Comparison of ENCODE assay signal across 18 cellular contexts in the genomic region with DNA sequence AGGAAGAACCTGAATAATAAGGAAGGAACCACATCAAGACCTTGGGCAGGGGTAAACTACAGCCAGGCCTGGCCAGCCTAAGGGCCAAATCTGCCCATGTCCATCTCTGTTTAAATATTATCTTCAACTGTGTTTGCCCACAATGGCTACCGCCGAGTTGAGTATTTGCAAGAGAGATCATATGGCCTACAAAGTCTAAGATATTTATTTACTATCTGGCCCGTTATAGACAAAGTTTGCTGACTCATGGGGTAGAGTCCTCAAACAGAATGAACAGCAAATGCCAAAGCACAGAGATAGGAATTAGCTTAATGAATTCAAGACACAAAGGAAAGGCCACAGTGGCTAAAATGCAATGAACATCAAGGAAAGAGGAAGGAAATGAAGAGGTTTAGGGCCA. TPM values are rescaled to one million over a fixed set of nuclear protein-coding genes. Genes with fewer than 3 reads are reported as not detected.
DNase-seq lines count a peak whose midpoint lies in the region; ATAC-seq, FAIRE-seq and TF ChIP-seq lines count a peak whose summit lies in the region.
"Had no signal": no experiment of that assay in that cellular context is flagged by ENCODE, and none has a peak within 500 bp of the region (broad histone marks: within the 10 kb centered on the region; RNA-seq: fewer than 3 reads in every experiment).

No MANE protein-coding gene starts in this region.

- no peak overlapping the region for H3K9ac ChIP-seq in PC-3 (ENCODE audit: low read length)

- CTCF ChIA-PET in PC-3 (lab: Charles Lee): no interaction called here

- H3K27ac ChIP-seq in PC-3 (ENCODE audit: low read length) (peak overlapping the region; percentile 57), small intestine (ENCODE audit: low read depth in 1 of 2, low read length in 1 of 2) (no peak overlapping the region)
- H3K27ac ChIP-seq: epithelial cell of prostate, ovary had no signal

- H3K4me3 ChIP-seq in PC-3 (ENCODE audit: low read length) (no peak overlapping the region), fibroblast of villous mesenchyme (ENCODE audit: low read depth, low read length) (no peak overlapping the region), small intestine (ENCODE audit: low read depth in 1 of 2, low read length in 2 of 2) (no peak overlapping the region)
- H3K4me3 ChIP-seq: MG63, ovary had no signal

- intact Hi-C loops in PC-3 (cut with micrococcal nuclease): no loop called here

- H3K79me2 ChIP-seq in PC-3 (ENCODE audit: low read length): peaks cover 1% of the 10 kb centered on the region; the same call in 1 of the 2 replicates

- no peaks in the 10 kb centered on the region for H3K36me3 ChIP-seq in PC-3 (ENCODE audit: low read depth, low read length)
- no peaks in the 10 kb centered on the region for H3K36me3 ChIP-seq in small intestine (ENCODE audit: control insufficient read depth in 2 of 2, insufficient read depth in 2 of 2, low read length in 2 of 2)
- H3K36me3 ChIP-seq: MG63, ovary had no signal

- no peaks in the 10 kb centered on the region for H3K27me3 ChIP-seq in PC-3 (ENCODE audit: low read length)
- H3K27me3 ChIP-seq in small intestine (ENCODE audit: control insufficient read depth in 2 of 2, insufficient read depth in 2 of 2, low read length in 2 of 2): no peaks in the 10 kb centered on the region
- H3K27me3 ChIP-seq: MG63, ovary had no signal

- DNase-seq in activated naive CD4-positive, alpha-beta T cell treated with anti-CD3 and anti-CD28 coated beads, Interleukin-2, amount 50 U/mL, for 72 hours (ENCODE audit: low spot score in 2 of 2): no peak
- DNase-seq in PC-3: peak; percentile 47
- DNase-seq in fibroblast of villous mesenchyme (ENCODE audit: low read depth): peak; percentile 23
- peak; percentile 70 for DNase-seq in small intestine
- no peak for DNase-seq in mesenteric fat pad (ENCODE audit: low spot score)
- DNase-seq in medulla oblongata (ENCODE audit: extremely low spot score): no peak
- no peak for DNase-seq in GOT3 (lab: John Stamatoyannopoulos, UW)
- DNase-seq: activated gamma-delta T cell; MG63; NCI-H2081; ovary; stimulated activated naive CD8-positive, alpha-beta T cell treated with anti-CD3 and anti-CD28 coated beads, Interleukin-15, amount 100 ng/mL, for 72 hours had no signal

- H3K4me1 ChIP-seq in PC-3 (ENCODE audit: insufficient read depth, low read length): peaks cover 48% of the 10 kb centered on the region
- no peaks in the 10 kb centered on the region for H3K4me1 ChIP-seq in small intestine (ENCODE audit: control insufficient read depth in 2 of 2, insufficient read depth in 1 of 2, low read depth in 1 of 2, low read length in 1 of 2)

- ATAC-seq in activated naive CD4-positive, alpha-beta T cell treated with anti-CD3 and anti-CD28 coated beads, Interleukin-2, amount 50 U/mL, for 72 hours: no peak
- peak; percentile 79 for ATAC-seq in PC-3
- ATAC-seq: stimulated activated naive CD8-positive, alpha-beta T cell treated with anti-CD3 and anti-CD28 coated beads, Interleukin-15, amount 100 ng/mL, for 72 hours had no signal

- no peaks in the 10 kb centered on the region for H3K9me2 ChIP-seq in PC-3 (replicated peaks; ENCODE audit: low read length)

- no peaks in the 10 kb centered on the region for H3K9me3 Mint-ChIP-seq in activated naive CD4-positive, alpha-beta T cell treated with anti-CD3 and anti-CD28 coated beads, Interleukin-2, amount 50 U/mL, for 24 hours
- H3K9me3 Mint-ChIP-seq in activated naive CD4-positive, alpha-beta T cell treated with anti-CD3 and anti-CD28 coated beads, Interleukin-2, amount 50 U/mL, for 72 hours: no peaks in the 10 kb centered on the region
- H3K9me3 Mint-ChIP-seq: brain; dendritic cell treated with granulocyte-macrophage colony-stimulating factor and Interleukin-4, amounts not matched to agents 40 ng/mL and 50 ng/mL, for 4 days; stimulated activated naive CD8-positive, alpha-beta T cell treated with anti-CD3 and anti-CD28 coated beads, Interleukin-15, amount 100 ng/mL, for 72 hours had no signal

- H3K36me3 Mint-ChIP-seq in activated naive CD4-positive, alpha-beta T cell treated with anti-CD3 and anti-CD28 coated beads, Interleukin-2, amount 50 U/mL, for 24 hours: peaks cover 8% of the 10 kb centered on the region
- H3K36me3 Mint-ChIP-seq in activated naive CD4-positive, alpha-beta T cell treated with anti-CD3 and anti-CD28 coated beads, Interleukin-2, amount 50 U/mL, for 72 hours: no peaks in the 10 kb centered on the region

- H3K4me1 Mint-ChIP-seq in activated naive CD4-positive, alpha-beta T cell treated with anti-CD3 and anti-CD28 coated beads, Interleukin-2, amount 50 U/mL, for 24 hours: peaks cover 64% of the 10 kb centered on the region

- no peak for FAIRE-seq in small intestine (lab: Jason Lieb, UNC)
- FAIRE-seq: RCC 7860, urothelium cell line had no signal

- peak overlapping the region; percentile 39 for H3K4me2 ChIP-seq in PC-3 (ENCODE audit: low read length)

- H2AFZ ChIP-seq in PC-3 (ENCODE audit: low read length): peak overlapping the region; percentile 19; the same call in 1 of the 2 replicates

- peak overlapping the region; percentile 27 for H3K27ac Mint-ChIP-seq in activated naive CD4-positive, alpha-beta T cell treated with anti-CD3 and anti-CD28 coated beads, Interleukin-2, amount 50 U/mL, for 24 hours
- H3K27ac Mint-ChIP-seq in activated naive CD4-positive, alpha-beta T cell treated with anti-CD3 and anti-CD28 coated beads, Interleukin-2, amount 50 U/mL, for 72 hours: no peak overlapping the region
- H3K27ac Mint-ChIP-seq: brain; dendritic cell treated with granulocyte-macrophage colony-stimulating factor and Interleukin-4, amounts not matched to agents 40 ng/mL and 50 ng/mL, for 4 days; stimulated activated naive CD8-positive, alpha-beta T cell treated with anti-CD3 and anti-CD28 coated beads, Interleukin-15, amount 100 ng/mL, for 72 hours had no signal

- 12 to 53% (median 31%) methylated on average over 3 of the region's 3 CpGs for WGBS in small intestine, 3 donors

- no TSS peak for BruUV-seq in PC-3 (replicated peaks; lab: Mats Ljungman, UMichigan)

- H3K27me3 Mint-ChIP-seq in activated naive CD4-positive, alpha-beta T cell treated with anti-CD3 and anti-CD28 coated beads, Interleukin-2, amount 50 U/mL, for 24 hours: no peaks in the 10 kb centered on the region
- H3K27me3 Mint-ChIP-seq: brain; dendritic cell treated with granulocyte-macrophage colony-stimulating factor and Interleukin-4, amounts not matched to agents 40 ng/mL and 50 ng/mL, for 4 days; stimulated activated naive CD8-positive, alpha-beta T cell treated with anti-CD3 and anti-CD28 coated beads, Interleukin-15, amount 100 ng/mL, for 72 hours had no signal

- no peak overlapping the region for H3K4me3 Mint-ChIP-seq in activated naive CD4-positive, alpha-beta T cell treated with anti-CD3 and anti-CD28 coated beads, Interleukin-2, amount 50 U/mL, for 24 hours
- H3K4me3 Mint-ChIP-seq: brain; dendritic cell treated with granulocyte-macrophage colony-stimulating factor and Interleukin-4, amounts not matched to agents 40 ng/mL and 50 ng/mL, for 4 days; stimulated activated naive CD8-positive, alpha-beta T cell treated with anti-CD3 and anti-CD28 coated beads, Interleukin-15, amount 100 ng/mL, for 72 hours had no signal

- H4K20me1 ChIP-seq in PC-3 (ENCODE audit: low read length): no peaks in the 10 kb centered on the region

- TF ChIP-seq CTCF in PC-3 (conservative IDR thresholded peaks at IDR 0.05; ENCODE audit: low read depth, low read length) (no peak), fibroblast of villous mesenchyme (IDR thresholded peaks at IDR 0.05; ENCODE audit: insufficient read depth, low read depth, low read length) (no peak)

- no peaks in the 10 kb centered on the region for H3K9me3 ChIP-seq in PC-3 (ENCODE audit: low read length)
- H3K9me3 ChIP-seq in small intestine (ENCODE audit: control insufficient read depth, low read depth): no peaks in the 10 kb centered on the region
- H3K9me3 ChIP-seq: MG63, ovary had no signal

- no peaks in the 10 kb centered on the region for H3F3A ChIP-seq in PC-3 (ENCODE audit: low read length, unreplicated experiment)

- POLR2A ChIA-PET in PC-3 (lab: Charles Lee; ENCODE audit: unreplicated experiment): no interaction called here

RNA-seq across cellular contexts. Expression of a gene that starts 44.8 kb away (rescaled TPM):
- total RNA-seq in activated naive CD4-positive, alpha-beta T cell treated with anti-CD3 and anti-CD28 coated beads, Interleukin-2, amount 50 U/mL, for 72 hours: 10 to 100 TPM; 41.5 to 54.3 TPM
- total RNA-seq in PC-3 (2014; rRNA removed): 22.8 and 24.6 TPM in 2 replicates
- total RNA-seq in fibroblast of villous mesenchyme: 43.2 and 53.5 TPM in 2 replicates
- polyA plus RNA-seq in small intestine: 10 to 100 TPM; 11.1 to 18.0 (median 15.2) TPM
- 38.3 TPM for total RNA-seq in mesenteric fat pad

Comparison
In these comparisons a context has a peak if more than half of its experiments do, and no peak if none do; other contexts are left out.
1. DNase-seq: peak in PC-3 (single experiment), fibroblast of villous mesenchyme (single experiment) and small intestine (single experiment); none in activated naive CD4-positive, alpha-beta T cell treated with anti-CD3 and anti-CD28 coated beads, Interleukin-2, amount 50 U/mL, for 72 hours (0 of 2), mesenteric fat pad (single experiment), medulla oblongata (single experiment) and GOT3 (single experiment).